In genomic region chr5:10913846-10914245, GRCh38 we compare ENCODE assay signal across 10 cellular contexts.
DNase-seq lines count a peak whose midpoint lies in the region; ATAC-seq, FAIRE-seq and TF ChIP-seq lines count a peak whose summit lies in the region.
"Had no signal": no experiment of that assay in that cellular context is flagged by ENCODE, and none has a peak within 500 bp of the region (broad histone marks: within the 10 kb centered on the region; RNA-seq: fewer than 3 reads in every experiment).

No MANE protein-coding gene starts in this region.

- peak overlapping the region; percentile 57 for H3K9ac ChIP-seq in SK-N-MC (ENCODE audit: insufficient read length)

- peaks cover 10% of the 10 kb centered on the region for H3K4me1 ChIP-seq in A549

- H3K4me2 ChIP-seq in A549 = peak overlapping the region; percentile 57

- TF ChIP-seq EP300 in A549 (IDR thresholded peaks at IDR 0.05) = no peak

- no peaks in the 10 kb centered on the region for H3K36me3 ChIP-seq in SK-N-MC (ENCODE audit: insufficient read depth, low read length)

- POLR2A ChIA-PET in A549 (lab: Yijun Ruan, JAX) = no interaction called here

- 0% methylated on average over 5 of the region's 5 CpGs for WGBS in A549 (ENCODE audit: missing lambda C conversion rate)

- TF ChIP-seq RAD21 in A549 (conservative IDR thresholded peaks at IDR 0.05 in 1 of 2, IDR thresholded peaks at IDR 0.05 in 1 of 2) = no peak

- no peak overlapping the region for H3K27ac ChIP-seq in A549
- peak overlapping the region; percentile 100 for H3K27ac ChIP-seq in SK-N-MC

- TF ChIP-seq POLR2A in A549 (IDR thresholded peaks at IDR 0.05; ENCODE audit: low read length) = no peak

- DNase-seq in A549 (ENCODE audit: low read depth in 1 of 2, low spot score in 1 of 2) (peak; percentile 15 to 38), HFF-Myc (ENCODE audit: extremely low read depth, low read depth) (peak; percentile 17), SK-N-MC (ENCODE audit: low read depth, low spot score) (peak; percentile 86), foreskin fibroblast (peak; percentile 83)
- no peak for DNase-seq in activated CD4-positive, CD25-positive, alpha-beta regulatory T cell treated with anti-CD3 and anti-CD28 coated beads, Interleukin-2, amount 50 U/mL, for 72 hours
- DNase-seq in activated CD4-positive, alpha-beta T cell treated with anti-CD3 and anti-CD28 coated beads for 48 hours = no peak

- CTCF ChIA-PET in A549 (lab: Yijun Ruan, JAX) = no interaction called here

- FAIRE-seq in A549 (lab: Jason Lieb, UNC) = no peak

- no peaks in the 10 kb centered on the region for H3K9me3 ChIP-seq in A549
- no peaks in the 10 kb centered on the region for H3K9me3 ChIP-seq in SK-N-MC (ENCODE audit: low read depth, low read length)

- ATAC-seq in A549 (peak; percentile 26 to 73; a peak in 3 of 6 replicates), GM19328 (IDR thresholded peaks at IDR 0.05; ENCODE audit: unreplicated experiment) (no peak), GM19463 (IDR thresholded peaks at IDR 0.05; ENCODE audit: unreplicated experiment) (no peak)
- ATAC-seq: Panc1 had no signal

- H3K4me3 ChIP-seq in A549 (no peak overlapping the region), HFF-Myc (replicated peaks; ENCODE audit: low read depth, low read length) (no peak overlapping the region), SK-N-MC (peak overlapping the region; percentile 73), foreskin fibroblast (ENCODE audit: low read depth in 1 of 2, low read length in 2 of 2) (no peak overlapping the region)
- H3K4me3 ChIP-seq: lung had no signal

- TF ChIP-seq CTCF in A549 (IDR thresholded peaks at IDR 0.05) = no peak
- no peak for TF ChIP-seq CTCF in HFF-Myc (IDR thresholded peaks at IDR 0.05; ENCODE audit: low read depth, low read length, missing control alignments)
- no peak for TF ChIP-seq CTCF in foreskin fibroblast (IDR thresholded peaks at IDR 0.05; ENCODE audit: low read depth, low read length)

TF ChIP-seq in A549, 52 proteins besides CTCF, POLR2A, EP300 and RAD21:
- TF ChIP-seq JUNB (IDR thresholded peaks at IDR 0.05) (peak; percentile 44; the same call in 1 of the 2 replicates), CEBPB (IDR thresholded peaks at IDR 0.05) (peak; percentile 20 to 43; a peak in 2 of 4 replicates), FOSL2 (IDR thresholded peaks at IDR 0.05) (0 out of 2 replicates have a peak, but pooled peaks have one; percentile 25), FOSL2 (CRISPR knock-in tag; IDR thresholded peaks at IDR 0.05) (peak; percentile 20; the same call in 1 of the 2 replicates), SREBF2 (IDR thresholded peaks at IDR 0.05) (no peak)
TF ChIP-seq in A549: peak in this region for 3.

Comparison
In these comparisons a context has a peak if more than half of its experiments do, and no peak if none do; other contexts are left out.
1. ATAC-seq: peak in A549 (2 of 2); none in GM19328 (single experiment) and GM19463 (single experiment).
2. DNase-seq: peak in A549 (2 of 2), HFF-Myc (single experiment), SK-N-MC (single experiment) and foreskin fibroblast (2 of 2); none in activated CD4-positive, CD25-positive, alpha-beta regulatory T cell treated with anti-CD3 and anti-CD28 coated beads, Interleukin-2, amount 50 U/mL, for 72 hours (single experiment) and activated CD4-positive, alpha-beta T cell treated with anti-CD3 and anti-CD28 coated beads for 48 hours (single experiment).